9 cellular contexts compared by ENCODE assay signal in genomic region chrX:103962411-103963278, GRCh38. TPM values are rescaled to one million over a fixed set of nuclear protein-coding genes. Genes with fewer than 3 reads are reported as not detected.
DNase-seq lines count a peak whose midpoint lies in the region; ATAC-seq, FAIRE-seq and TF ChIP-seq lines count a peak whose summit lies in the region.
"Not testable (repeated sequence)": the region's sequence is repeated elsewhere in the genome, so short reads cannot be mapped to it uniquely, and the experiment has no call there.
"Had no signal": no experiment of that assay in that cellular context is flagged by ENCODE, and none has a peak within 500 bp of the region (broad histone marks: within the 10 kb centered on the region; RNA-seq: fewer than 3 reads in every experiment).

Gene TMSB15B (plus strand): TSS chrX:103962627.

- not testable (repeated sequence) for H3K27ac ChIP-seq in heart right ventricle

- not testable (repeated sequence) for H3K4me1 Mint-ChIP-seq in Caco-2 (ENCODE audit: low read depth, unreplicated experiment); IgD-negative memory B cell; activated naive CD8-positive, alpha-beta T cell treated with anti-CD3 and anti-CD28 coated beads, Interleukin-2, amount 50 U/mL, for 24 hours

- H3K4me1 ChIP-seq in Caco-2, heart right ventricle: not testable (repeated sequence)

- TF ChIP-seq POLR2A in H54 (IDR thresholded peaks at IDR 0.05; ENCODE audit: low read depth, low read length) = not testable (repeated sequence)

- intact Hi-C loops in Caco-2 (cut with micrococcal nuclease; ENCODE audit: unreplicated experiment); heart right ventricle (cut with DNase I): not testable (repeated sequence)

- not testable (repeated sequence) for H3K4me3 ChIP-seq in Caco-2 (ENCODE audit: low read depth, low read length); heart right ventricle

- not testable (repeated sequence) for H3K9me3 Mint-ChIP-seq in Caco-2 (ENCODE audit: unreplicated experiment); IgD-negative memory B cell; activated naive CD8-positive, alpha-beta T cell treated with anti-CD3 and anti-CD28 coated beads, Interleukin-2, amount 50 U/mL, for 24 hours

- H3K27ac Mint-ChIP-seq in Caco-2 (ENCODE audit: unreplicated experiment); IgD-negative memory B cell; activated naive CD8-positive, alpha-beta T cell treated with anti-CD3 and anti-CD28 coated beads, Interleukin-2, amount 50 U/mL, for 24 hours: not testable (repeated sequence)

- TF ChIP-seq CTCF in Caco-2 (IDR thresholded peaks at IDR 0.05; ENCODE audit: insufficient read depth in 1 of 2, low read depth in 1 of 2, low read length in 1 of 2, severe bottlenecking in 1 of 2, unreplicated experiment in 1 of 2); heart right ventricle (IDR thresholded peaks at IDR 0.05); omental fat pad (IDR thresholded peaks at IDR 0.05): not testable (repeated sequence)

- not testable (repeated sequence) for DNase-seq in Caco-2; H54 (ENCODE audit: insufficient read length, low spot score); activated naive CD8-positive, alpha-beta T cell treated with anti-CD3 and anti-CD28 coated beads, Interleukin-2, amount 50 U/mL, for 24 hours; heart right ventricle; omental fat pad (ENCODE audit: low spot score)

- H3K27me3 Mint-ChIP-seq in Caco-2 (ENCODE audit: insufficient read depth, unreplicated experiment); IgD-negative memory B cell; activated naive CD8-positive, alpha-beta T cell treated with anti-CD3 and anti-CD28 coated beads, Interleukin-2, amount 50 U/mL, for 24 hours: not testable (repeated sequence)

- WGBS in heart right ventricle, 2 donors = no CpG with 5 or more reads among the region's 55 CpGs

- CTCF ChIA-PET in Caco-2 (lab: Charles Lee) = not testable (repeated sequence)

- peak; percentile 66 for FAIRE-seq in H54 (lab: Jason Lieb, UNC)

- not testable (repeated sequence) for H3K27me3 ChIP-seq in Caco-2 (replicated peaks; ENCODE audit: control insufficient read depth, insufficient read depth, low read length); heart right ventricle

- H3K9me3 ChIP-seq in Caco-2, heart right ventricle: not testable (repeated sequence)

- H3K36me3 Mint-ChIP-seq in Caco-2 (ENCODE audit: insufficient read depth, unreplicated experiment); IgD-negative memory B cell; activated naive CD8-positive, alpha-beta T cell treated with anti-CD3 and anti-CD28 coated beads, Interleukin-2, amount 50 U/mL, for 24 hours (ENCODE audit: low read depth): not testable (repeated sequence)

- not testable (repeated sequence) for H3K4me3 Mint-ChIP-seq in Caco-2 (ENCODE audit: unreplicated experiment); IgD-negative memory B cell; activated naive CD8-positive, alpha-beta T cell treated with anti-CD3 and anti-CD28 coated beads, Interleukin-2, amount 50 U/mL, for 24 hours

- POLR2A ChIA-PET in Caco-2 (lab: Charles Lee) = not testable (repeated sequence)

- ATAC-seq in GM19372 (IDR thresholded peaks at IDR 0.05; ENCODE audit: low read depth, unreplicated experiment) = peak; percentile 99
- ATAC-seq in HG03095 (IDR thresholded peaks at IDR 0.05; ENCODE audit: unreplicated experiment) = peak; percentile 97
- ATAC-seq in activated naive CD8-positive, alpha-beta T cell treated with anti-CD3 and anti-CD28 coated beads, Interleukin-2, amount 50 U/mL, for 24 hours = peak; percentile 95
- ATAC-seq in heart right ventricle = peak; percentile 75 to 95 (median 89)
- ATAC-seq in omental fat pad (ENCODE audit: low FRiP score) = peak; percentile 78

- not testable (repeated sequence) for BruUV-seq in Caco-2 (replicated peaks; lab: Mats Ljungman, UMichigan)

- not testable (repeated sequence) for H3K36me3 ChIP-seq in Caco-2 (ENCODE audit: control insufficient read depth, insufficient read depth, low read length); heart right ventricle

RNA-seq across cellular contexts. Expression of gene TMSB15B, which starts in this region (rescaled TPM):
- total RNA-seq in Caco-2 (2022) = 17.7 and 20.4 TPM in 2 replicates
- 13.8 TPM for polyA plus RNA-seq in IgD-negative memory B cell
- under 1 TPM in 8 of 10 donors, not detected in 2; 0.28 to 0.86 (median 0.46) TPM for total RNA-seq in heart right ventricle
- 1 to 10 TPM; 1.0 to 1.6 TPM for polyA plus RNA-seq in heart right ventricle
- total RNA-seq in omental fat pad = 1 to 10 TPM in 2 of 4 donors, under 1 TPM in 2; 0.46 to 3.9 (median 1.2) TPM
- total RNA-seq: HepG2 had no signal
- polyA plus RNA-seq: HepG2 had no signal
